9 cellular contexts compared by ENCODE assay signal in the genomic region with DNA sequence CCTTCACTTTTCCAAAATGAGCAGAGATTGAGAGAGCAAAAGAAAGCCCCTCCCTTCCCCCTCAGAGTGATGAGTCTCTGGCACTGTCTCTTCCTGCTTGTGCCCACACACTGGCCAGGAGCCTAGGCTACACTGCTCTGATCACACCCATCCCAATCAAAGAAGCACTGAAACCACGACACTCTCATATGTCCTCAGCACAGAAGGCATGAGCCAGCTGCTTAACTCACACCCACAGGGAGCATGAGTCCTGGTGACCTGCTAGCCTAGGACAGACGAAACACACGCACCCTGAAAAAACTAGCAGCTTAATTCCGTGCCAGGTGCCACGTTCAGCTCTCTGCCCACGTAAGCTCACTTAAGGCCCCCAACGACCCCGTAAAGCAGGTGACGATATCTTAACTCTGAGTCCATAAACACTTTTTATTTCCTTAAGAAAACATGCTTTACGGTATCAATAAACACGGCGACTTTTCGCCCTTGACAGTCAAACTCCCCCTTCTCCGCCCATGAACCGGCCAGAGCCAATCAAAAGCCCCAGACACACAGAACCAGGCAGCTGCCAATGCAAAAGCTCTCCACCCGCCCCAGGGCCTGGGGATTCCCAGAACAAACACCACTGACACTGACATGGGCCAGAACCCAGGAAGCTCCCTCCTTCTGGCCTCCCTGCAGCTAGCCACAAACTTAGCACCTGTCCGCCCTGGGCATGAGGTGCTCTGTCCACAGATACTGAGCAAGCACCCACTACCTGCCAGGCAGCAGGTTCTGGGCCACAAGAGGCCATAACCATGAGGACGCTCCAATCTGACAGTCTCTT.
DNase-seq lines count a peak whose midpoint lies in the region; ATAC-seq and TF ChIP-seq lines count a peak whose summit lies in the region.
"Had no signal": no experiment of that assay in that cellular context is flagged by ENCODE, and none has a peak within 500 bp of the region (broad histone marks: within the 10 kb centered on the region; RNA-seq: fewer than 3 reads in every experiment).

No MANE protein-coding gene starts in this region.

- H3K4me3 Mint-ChIP-seq in activated CD4-positive, alpha-beta T cell treated with anti-CD3 and anti-CD28 coated beads, Interleukin-2, amount 10 ng/mL, durations not matched to agents 24 days and 14 days = no peak overlapping the region
- peak overlapping the region; percentile 27 for H3K4me3 Mint-ChIP-seq in central memory CD8-positive, alpha-beta T cell
- peak overlapping the region; percentile 46 for H3K4me3 Mint-ChIP-seq in type B pancreatic cell
- H3K4me3 Mint-ChIP-seq: B cell had no signal

- peaks cover 56% of the 10 kb centered on the region for H3K36me3 Mint-ChIP-seq in activated CD4-positive, alpha-beta T cell treated with anti-CD3 and anti-CD28 coated beads, Interleukin-2, amount 10 ng/mL, durations not matched to agents 24 days and 14 days (ENCODE audit: low read depth)
- H3K36me3 Mint-ChIP-seq in central memory CD8-positive, alpha-beta T cell (ENCODE audit: insufficient read depth) = peaks cover 63% of the 10 kb centered on the region
- H3K36me3 Mint-ChIP-seq in type B pancreatic cell = peaks cover 58% of the 10 kb centered on the region

- CTCF ChIA-PET in GM10248 (lab: Yijun Ruan, JAX) = interaction anchor here (1.6 to 6.3 kb wide), 3 partner anchors 10 to 140 kb away, joined by 3 to 71 read pairs (median 5); no protein-coding TSS in a partner anchor

- H3K27ac Mint-ChIP-seq in activated CD4-positive, alpha-beta T cell treated with anti-CD3 and anti-CD28 coated beads, Interleukin-2, amount 10 ng/mL, durations not matched to agents 24 days and 14 days = peak overlapping the region; percentile 52
- peak overlapping the region; percentile 62 for H3K27ac Mint-ChIP-seq in central memory CD8-positive, alpha-beta T cell (ENCODE audit: low read depth)
- peak overlapping the region; percentile 61 for H3K27ac Mint-ChIP-seq in type B pancreatic cell
- H3K27ac Mint-ChIP-seq: B cell had no signal

- TF ChIP-seq CTCF in type B pancreatic cell (conservative IDR thresholded peaks at IDR 0.05) = no peak
- no peak for TF ChIP-seq CTCF in GM10248 (IDR thresholded peaks at IDR 0.05; ENCODE audit: control extremely low read depth, extremely low read depth, low read depth, missing control alignments)

- POLR2A ChIA-PET in GM10248 (lab: Yijun Ruan, JAX) = no interaction called here

- H3K4me1 Mint-ChIP-seq in activated CD4-positive, alpha-beta T cell treated with anti-CD3 and anti-CD28 coated beads, Interleukin-2, amount 10 ng/mL, durations not matched to agents 24 days and 14 days = peaks cover 14% of the 10 kb centered on the region
- H3K4me1 Mint-ChIP-seq in central memory CD8-positive, alpha-beta T cell = peaks cover 30% of the 10 kb centered on the region
- peaks cover 17% of the 10 kb centered on the region for H3K4me1 Mint-ChIP-seq in type B pancreatic cell (ENCODE audit: unreplicated experiment)

- H3K27me3 Mint-ChIP-seq in activated CD4-positive, alpha-beta T cell treated with anti-CD3 and anti-CD28 coated beads, Interleukin-2, amount 10 ng/mL, durations not matched to agents 24 days and 14 days = no peaks in the 10 kb centered on the region
- no peaks in the 10 kb centered on the region for H3K27me3 Mint-ChIP-seq in central memory CD8-positive, alpha-beta T cell
- no peaks in the 10 kb centered on the region for H3K27me3 Mint-ChIP-seq in type B pancreatic cell
- H3K27me3 Mint-ChIP-seq: B cell had no signal

- no peaks in the 10 kb centered on the region for H3K9me3 Mint-ChIP-seq in activated CD4-positive, alpha-beta T cell treated with anti-CD3 and anti-CD28 coated beads, Interleukin-2, amount 10 ng/mL, durations not matched to agents 24 days and 14 days
- H3K9me3 Mint-ChIP-seq in central memory CD8-positive, alpha-beta T cell = no peaks in the 10 kb centered on the region
- no peaks in the 10 kb centered on the region for H3K9me3 Mint-ChIP-seq in type B pancreatic cell

- no peak for DNase-seq in activated CD4-positive, alpha-beta T cell treated with anti-CD3 and anti-CD28 coated beads, Interleukin-2, amount 10 ng/mL, durations not matched to agents 24 days and 14 days
- no peak for DNase-seq in activated CD4-positive, alpha-beta T cell treated with anti-CD3 and anti-CD28 coated beads, Interleukin-2, amount 50 U/mL, for 4 hours
- no peak for DNase-seq in central memory CD8-positive, alpha-beta T cell (ENCODE audit: low spot score in 2 of 2)
- DNase-seq in kidney tubule cell (ENCODE audit: low spot score) (peak; percentile 65), type B pancreatic cell (ENCODE audit: extremely low spot score, unreplicated experiment) (no peak), Kasumi-1 (lab: John Stamatoyannopoulos, UW) (no peak), GM10248 (ENCODE audit: extremely low spot score) (no peak)

- ATAC-seq in central memory CD8-positive, alpha-beta T cell (replicated peaks; ENCODE audit: extremely low read depth, poor library complexity, severe bottlenecking) = peak; percentile 28
- no peak for ATAC-seq in GM18867 (IDR thresholded peaks at IDR 0.05; ENCODE audit: unreplicated experiment)

- intact Hi-C loops in activated CD4-positive, alpha-beta T cell treated with anti-CD3 and anti-CD28 coated beads, Interleukin-2, amount 10 ng/mL, durations not matched to agents 24 days and 14 days (cut with micrococcal nuclease) = no loop called here
